ENCODE assay signal across 26 cellular contexts in genomic region chr17:57490890-57491289, GRCh38.
DNase-seq lines count a peak whose midpoint lies in the region; ATAC-seq lines count a peak whose summit lies in the region.
"Had no signal": no experiment of that assay in that cellular context is flagged by ENCODE, and none has a peak within 500 bp of the region (broad histone marks: within the 10 kb centered on the region; RNA-seq: fewer than 3 reads in every experiment).

No MANE protein-coding gene starts in this region.

- H3K27ac ChIP-seq in neuronal stem cell (replicated peaks; ENCODE audit: low read length) = no peak overlapping the region
- H3K27ac ChIP-seq: heart left ventricle, pancreas had no signal

- no peak overlapping the region for H2BK12ac ChIP-seq in neuronal stem cell (ENCODE audit: low read length)

- peaks cover 0 to 17% of the 10 kb centered on the region in 2 donors for H3K36me3 ChIP-seq in neuronal stem cell (replicated peaks in 1 of 2; ENCODE audit: control insufficient read depth in 2 of 2, insufficient read depth in 2 of 2, low read length in 2 of 2)
- H3K36me3 ChIP-seq: heart left ventricle, pancreas had no signal

- no peaks in the 10 kb centered on the region for H3K9me3 Mint-ChIP-seq in T-helper 1 cell treated with Interleukin-12 subunit alpha and Interleukin-12 subunit beta and Interleukin-4 antibody, amounts not matched to agents 30 μg/mL and 1 μg/mL, for 36 hours
- H3K9me3 Mint-ChIP-seq in activated naive CD4-positive, alpha-beta T cell treated with anti-CD3 and anti-CD28 coated beads, Interleukin-2, amount 10 ng/mL, durations not matched to agents 7 days and 5 days = no peaks in the 10 kb centered on the region
- H3K9me3 Mint-ChIP-seq: activated CD4-positive, alpha-beta T cell treated with anti-CD3 and anti-CD28 coated beads, Interleukin-2, amount 10 ng/mL, durations not matched to agents 7 days and 5 days; activated naive CD8-positive, alpha-beta T cell treated with anti-CD3 and anti-CD28 coated beads, Interleukin-2, amount 50 U/mL, for 24 hours; CD8-positive, alpha-beta T cell; natural killer cell had no signal

- in situ Hi-C loops in ACHN (cut with HindIII; ENCODE audit: low pct_ligation_motif_present, low pct_unique_long_range_greater_than_20kb, low sequenced_read_pairs) = no loop called here

- H3K4me2 ChIP-seq in neuronal stem cell (ENCODE audit: insufficient read depth, low read length, poor library complexity, severe bottlenecking) = no peak overlapping the region

- no peak overlapping the region for H3K14ac ChIP-seq in neuronal stem cell (ENCODE audit: low read length)

- H2AFZ ChIP-seq in neuronal stem cell (ENCODE audit: low read length) = no peak overlapping the region

- no peak overlapping the region for H3K4me3 ChIP-seq in neuronal stem cell (ENCODE audit: low read length in 2 of 2)
- H3K4me3 ChIP-seq: heart left ventricle, pancreas had no signal

- H4K8ac ChIP-seq in neuronal stem cell (ENCODE audit: low read depth, low read length) = no peak overlapping the region

- H3K4me1 ChIP-seq in neuronal stem cell (ENCODE audit: control insufficient read depth in 2 of 2, insufficient read depth in 1 of 2, low read depth in 1 of 2, low read length in 2 of 2) = peaks cover 12 to 17% of the 10 kb centered on the region in 2 donors
- H3K4me1 ChIP-seq: pancreas had no signal

- H3K18ac ChIP-seq in neuronal stem cell (ENCODE audit: low read length) = peak overlapping the region; percentile 58

- H2BK120ac ChIP-seq in neuronal stem cell (ENCODE audit: low read depth, low read length) = no peak overlapping the region

- no peak for ATAC-seq in HG03460 (IDR thresholded peaks at IDR 0.05; ENCODE audit: unreplicated experiment)
- ATAC-seq: activated naive CD8-positive, alpha-beta T cell treated with anti-CD3 and anti-CD28 coated beads, Interleukin-2, amount 50 U/mL, for 24 hours; CD8-positive, alpha-beta T cell; heart left ventricle; left colon; natural killer cell; pancreas; sciatic nerve had no signal

- H3K9me3 ChIP-seq in neuronal stem cell (replicated peaks in 1 of 2; ENCODE audit: control insufficient read depth in 2 of 2, insufficient read depth in 1 of 2, low read depth in 1 of 2, low read length in 2 of 2) = peaks cover 0 to 2% of the 10 kb centered on the region in 2 donors
- H3K9me3 ChIP-seq: heart left ventricle, pancreas had no signal

- CTCF ChIA-PET in activated naive CD4-positive, alpha-beta T cell treated with anti-CD3 and anti-CD28 coated beads, Interleukin-2, amount 10 ng/mL, durations not matched to agents 7 days and 5 days (lab: Charles Lee) = interaction anchor here (1.4 kb wide), 1 partner anchor 18 kb away, joined by 3 read pairs; no protein-coding TSS in a partner anchor

- H3K4me3 Mint-ChIP-seq in T-helper 1 cell treated with Interleukin-12 subunit alpha and Interleukin-12 subunit beta and Interleukin-4 antibody, amounts not matched to agents 30 μg/mL and 1 μg/mL, for 36 hours = no peak overlapping the region
- H3K4me3 Mint-ChIP-seq in activated naive CD4-positive, alpha-beta T cell treated with anti-CD3 and anti-CD28 coated beads, Interleukin-2, amount 10 ng/mL, durations not matched to agents 7 days and 5 days = no peak overlapping the region
- H3K4me3 Mint-ChIP-seq: activated CD4-positive, alpha-beta T cell treated with anti-CD3 and anti-CD28 coated beads, Interleukin-2, amount 10 ng/mL, durations not matched to agents 7 days and 5 days; activated naive CD8-positive, alpha-beta T cell treated with anti-CD3 and anti-CD28 coated beads, Interleukin-2, amount 50 U/mL, for 24 hours; CD8-positive, alpha-beta T cell; natural killer cell had no signal

- H3K9ac ChIP-seq in neuronal stem cell (ENCODE audit: low read depth, low read length, poor library complexity) = no peak overlapping the region

- H2AK5ac ChIP-seq in neuronal stem cell (ENCODE audit: low read depth, low read length) = no peak overlapping the region

- DNase-seq in T-helper 1 cell (no peak), cerebellar cortex (ENCODE audit: low spot score) (peak; percentile 37), neuronal stem cell (ENCODE audit: low spot score) (no peak), NCI-H2029 (lab: John Stamatoyannopoulos, UW) (no peak), ACHN (no peak)
- DNase-seq in activated naive CD4-positive, alpha-beta T cell treated with anti-CD3 and anti-CD28 coated beads, Interleukin-2, amount 10 ng/mL, durations not matched to agents 7 days and 5 days = no peak
- DNase-seq: 8988T; activated CD4-positive, alpha-beta T cell treated with anti-CD3 and anti-CD28 coated beads, Interleukin-2, amount 10 ng/mL, durations not matched to agents 7 days and 5 days; activated naive CD8-positive, alpha-beta T cell treated with anti-CD3 and anti-CD28 coated beads, Interleukin-2, amount 50 U/mL, for 24 hours; CD8-positive, alpha-beta T cell; effector CD8-positive, alpha-beta T cell; erythroblast; GDM1; heart left ventricle; KG1; left colon; natural killer cell; NCI-H146; NCI-H2171; NCI-H748 treated with DMSO at 0.1 percent for 48 hours; pancreas; RPMI8226; trophoblast cell had no signal

- no peaks in the 10 kb centered on the region for H3K36me3 Mint-ChIP-seq in T-helper 1 cell treated with Interleukin-12 subunit alpha and Interleukin-12 subunit beta and Interleukin-4 antibody, amounts not matched to agents 30 μg/mL and 1 μg/mL, for 36 hours (ENCODE audit: low read depth)
- peaks cover 3% of the 10 kb centered on the region for H3K36me3 Mint-ChIP-seq in activated naive CD4-positive, alpha-beta T cell treated with anti-CD3 and anti-CD28 coated beads, Interleukin-2, amount 10 ng/mL, durations not matched to agents 7 days and 5 days
- H3K36me3 Mint-ChIP-seq: natural killer cell had no signal

- no peak overlapping the region for H3K23ac ChIP-seq in neuronal stem cell (ENCODE audit: low read depth, low read length, poor library complexity)

- WGBS in neuronal stem cell (ENCODE audit: extremely low coverage in 2 of 2, insufficient read length in 2 of 2, insufficient replicate concordance in 1 of 2), 2 donors = no CpG with 5 or more reads among the region's 12 CpGs

- no peak overlapping the region for H2BK15ac ChIP-seq in neuronal stem cell (ENCODE audit: low read length)

- H2BK5ac ChIP-seq in neuronal stem cell (ENCODE audit: low read length) = no peak overlapping the region

- H3K27me3 Mint-ChIP-seq in T-helper 1 cell treated with Interleukin-12 subunit alpha and Interleukin-12 subunit beta and Interleukin-4 antibody, amounts not matched to agents 30 μg/mL and 1 μg/mL, for 36 hours (ENCODE audit: low read depth) = no peaks in the 10 kb centered on the region
- H3K27me3 Mint-ChIP-seq in activated naive CD4-positive, alpha-beta T cell treated with anti-CD3 and anti-CD28 coated beads, Interleukin-2, amount 10 ng/mL, durations not matched to agents 7 days and 5 days = no peaks in the 10 kb centered on the region
- H3K27me3 Mint-ChIP-seq: activated CD4-positive, alpha-beta T cell treated with anti-CD3 and anti-CD28 coated beads, Interleukin-2, amount 10 ng/mL, durations not matched to agents 7 days and 5 days; activated naive CD8-positive, alpha-beta T cell treated with anti-CD3 and anti-CD28 coated beads, Interleukin-2, amount 50 U/mL, for 24 hours had no signal

- H3K79me1 ChIP-seq in neuronal stem cell (ENCODE audit: low read depth, low read length) = peaks cover 7% of the 10 kb centered on the region

- H3K27me3 ChIP-seq in neuronal stem cell (ENCODE audit: control insufficient read depth in 3 of 3, insufficient read depth in 3 of 3, low read depth in 1 of 3, low read length in 3 of 3) = no peaks in the 10 kb centered on the region
- H3K27me3 ChIP-seq: heart left ventricle, pancreas had no signal

- H3K4ac ChIP-seq in neuronal stem cell (ENCODE audit: low read length) = no peak overlapping the region

- peaks cover 27% of the 10 kb centered on the region for H3K4me1 Mint-ChIP-seq in T-helper 1 cell treated with Interleukin-12 subunit alpha and Interleukin-12 subunit beta and Interleukin-4 antibody, amounts not matched to agents 30 μg/mL and 1 μg/mL, for 36 hours (ENCODE audit: low read depth)
- H3K4me1 Mint-ChIP-seq in activated naive CD4-positive, alpha-beta T cell treated with anti-CD3 and anti-CD28 coated beads, Interleukin-2, amount 10 ng/mL, durations not matched to agents 7 days and 5 days = peaks cover 13% of the 10 kb centered on the region

- H4K91ac ChIP-seq in neuronal stem cell (ENCODE audit: low read depth, low read length, poor library complexity) = no peak overlapping the region

- H3K27ac Mint-ChIP-seq in T-helper 1 cell treated with Interleukin-12 subunit alpha and Interleukin-12 subunit beta and Interleukin-4 antibody, amounts not matched to agents 30 μg/mL and 1 μg/mL, for 36 hours = peak overlapping the region; percentile 20
- no peak overlapping the region for H3K27ac Mint-ChIP-seq in activated naive CD4-positive, alpha-beta T cell treated with anti-CD3 and anti-CD28 coated beads, Interleukin-2, amount 10 ng/mL, durations not matched to agents 7 days and 5 days
- H3K27ac Mint-ChIP-seq: activated CD4-positive, alpha-beta T cell treated with anti-CD3 and anti-CD28 coated beads, Interleukin-2, amount 10 ng/mL, durations not matched to agents 7 days and 5 days; activated naive CD8-positive, alpha-beta T cell treated with anti-CD3 and anti-CD28 coated beads, Interleukin-2, amount 50 U/mL, for 24 hours; CD8-positive, alpha-beta T cell; natural killer cell had no signal
